14 cellular contexts compared by ENCODE assay signal in genomic region chr11:7639643-7640025, GRCh38. TPM values are rescaled to one million over a fixed set of nuclear protein-coding genes. Genes with fewer than 3 reads are reported as not detected.
A peak's percentile ranks its signal among the peaks of the same experiment; 100 is the strongest.
DNase-seq lines count a peak whose midpoint lies in the region; ATAC-seq, FAIRE-seq and TF ChIP-seq lines count a peak whose summit lies in the region.
"Had no signal": no experiment of that assay in that cellular context is flagged by ENCODE, and none has a peak within 500 bp of the region (broad histone marks: within the 10 kb centered on the region; RNA-seq: fewer than 3 reads in every experiment).

No MANE protein-coding gene starts in this region.

- H3K27ac Mint-ChIP-seq in GM23338, result no peak overlapping the region
- H3K27ac Mint-ChIP-seq in T-helper 17 cell, result no peak overlapping the region
- H3K27ac Mint-ChIP-seq: activated CD8-positive, alpha-beta T cell treated with anti-CD3 and anti-CD28 coated beads, Interleukin-2, amount 10 ng/mL, durations not matched to agents 7 days and 5 days had no signal

- ATAC-seq in GM23338, result peak; percentile 40; the same call in 2 of the 3 replicates
- ATAC-seq in T-helper 17 cell, result no peak
- ATAC-seq: activated CD8-positive, alpha-beta T cell treated with anti-CD3 and anti-CD28 coated beads, Interleukin-2, amount 10 ng/mL, durations not matched to agents 7 days and 5 days had no signal

- peaks cover 7% of the 10 kb centered on the region for H3K36me3 Mint-ChIP-seq in GM23338 (ENCODE audit: low read depth)
- H3K36me3 Mint-ChIP-seq in T-helper 17 cell (ENCODE audit: low read depth), result peaks cover 32% of the 10 kb centered on the region

- no peaks in the 10 kb centered on the region for H3K4me1 ChIP-seq in GM23338 (ENCODE audit: insufficient read depth)
- peaks cover 29% of the 10 kb centered on the region for H3K4me1 ChIP-seq in Karpas-422 (ENCODE audit: low read length)
- peaks cover 0 to 11% of the 10 kb centered on the region in 2 donors for H3K4me1 ChIP-seq in right atrium auricular region

- no peak for FAIRE-seq in bronchial epithelial cell (lab: Jason Lieb, UNC)
- FAIRE-seq: frontal cortex, RCC 7860 had no signal

- H2AFZ ChIP-seq in GM23338 (no peak overlapping the region), Karpas-422 (ENCODE audit: low read length) (no peak overlapping the region)

- H3K9me2 ChIP-seq in GM23338 (ENCODE audit: insufficient read depth) (peaks cover 6% of the 10 kb centered on the region; the same call in 1 of the 2 replicates), Karpas-422 (replicated peaks; ENCODE audit: insufficient read depth, low read length) (no peaks in the 10 kb centered on the region)

- H3K4me3 ChIP-seq in GM23338 (no peak overlapping the region), Karpas-422 (ENCODE audit: low read length) (no peak overlapping the region), bronchial epithelial cell (ENCODE audit: low read depth, low read length) (no peak overlapping the region), right atrium auricular region (no peak overlapping the region)

- H3K4me3 Mint-ChIP-seq in GM23338 (no peak overlapping the region), T-helper 17 cell (no peak overlapping the region)
- H3K4me3 Mint-ChIP-seq: activated CD8-positive, alpha-beta T cell treated with anti-CD3 and anti-CD28 coated beads, Interleukin-2, amount 10 ng/mL, durations not matched to agents 7 days and 5 days had no signal

- no peaks in the 10 kb centered on the region for H3F3A ChIP-seq in GM23338 (replicated peaks; ENCODE audit: low read depth)

- H3K9me3 Mint-ChIP-seq in GM23338, result no peaks in the 10 kb centered on the region

- TF ChIP-seq CTCF in GM23338 (conservative IDR thresholded peaks at IDR 0.05; ENCODE audit: low read depth in 2 of 2), result no peak
- no peak for TF ChIP-seq CTCF in bronchial epithelial cell (IDR thresholded peaks at IDR 0.05; ENCODE audit: insufficient read depth, low read length, severe bottlenecking)
- TF ChIP-seq CTCF in right atrium auricular region (IDR thresholded peaks at IDR 0.05), result no peak

- DNase-seq in GM23338 (ENCODE audit: low spot score) (no peak), Karpas-422 (no peak), bronchial epithelial cell (ENCODE audit: low read depth) (peak; percentile 38), mucosa of gallbladder (ENCODE audit: low spot score) (peak; percentile 86), GDM1 (lab: John Stamatoyannopoulos, UW) (no peak), T-helper 17 cell (no peak), right atrium auricular region (ENCODE audit: low spot score) (no peak), anterior cingulate cortex (lab: John Stamatoyannopoulos, UW) (no peak)
- DNase-seq: activated CD8-positive, alpha-beta T cell treated with anti-CD3 and anti-CD28 coated beads, Interleukin-2, amount 10 ng/mL, durations not matched to agents 7 days and 5 days; BE2C; GOT3; retina had no signal

- peaks cover 4% of the 10 kb centered on the region for H3K27me3 Mint-ChIP-seq in GM23338 (ENCODE audit: insufficient read depth, low read depth, poor library complexity)
- no peaks in the 10 kb centered on the region for H3K27me3 Mint-ChIP-seq in T-helper 17 cell

- H3K4me2 ChIP-seq in GM23338 (no peak overlapping the region), Karpas-422 (ENCODE audit: low read depth, low read length, poor library complexity, severe bottlenecking) (peak overlapping the region; percentile 33)

- H3K9me3 ChIP-seq in Karpas-422 (ENCODE audit: low read length) (no peaks in the 10 kb centered on the region), T-helper 17 cell (ENCODE audit: control insufficient read depth, low read length, poor library complexity, severe bottlenecking) (no peaks in the 10 kb centered on the region), right atrium auricular region (no peaks in the 10 kb centered on the region)
- H3K9me3 ChIP-seq: BE2C had no signal

- no peaks in the 10 kb centered on the region for H3K79me2 ChIP-seq in GM23338 (replicated peaks; ENCODE audit: insufficient read depth)
- no peaks in the 10 kb centered on the region for H3K79me2 ChIP-seq in Karpas-422 (ENCODE audit: low read length)

- H4K20me1 ChIP-seq in GM23338 (replicated peaks; ENCODE audit: insufficient read depth) (no peaks in the 10 kb centered on the region), Karpas-422 (ENCODE audit: insufficient read depth, low read depth, low read length) (no peaks in the 10 kb centered on the region)

- H3K4me1 Mint-ChIP-seq in GM23338 (peaks cover 36% of the 10 kb centered on the region), T-helper 17 cell (peaks cover 10% of the 10 kb centered on the region)

- no peaks in the 10 kb centered on the region for H3K27me3 ChIP-seq in GM23338 (ENCODE audit: insufficient read depth)
- no peaks in the 10 kb centered on the region for H3K27me3 ChIP-seq in Karpas-422 (ENCODE audit: low read length)
- no peaks in the 10 kb centered on the region for H3K27me3 ChIP-seq in bronchial epithelial cell (ENCODE audit: control insufficient read depth, insufficient read depth, low read length)
- H3K27me3 ChIP-seq in right atrium auricular region, result no peaks in the 10 kb centered on the region
- H3K27me3 ChIP-seq: BE2C had no signal

- H3K9ac ChIP-seq in Karpas-422 (ENCODE audit: low read length), result peak overlapping the region; percentile 18; the same call in 1 of the 2 replicates

- H3K27ac ChIP-seq in GM23338 (ENCODE audit: low read depth), result no peak overlapping the region
- peak overlapping the region; percentile 70 for H3K27ac ChIP-seq in Karpas-422 (ENCODE audit: low read length)
- H3K27ac ChIP-seq in right atrium auricular region, result no peak overlapping the region

- H3K36me3 ChIP-seq in GM23338 (ENCODE audit: insufficient read depth), result no peaks in the 10 kb centered on the region
- H3K36me3 ChIP-seq in Karpas-422 (ENCODE audit: insufficient read depth, low read length), result no peaks in the 10 kb centered on the region
- H3K36me3 ChIP-seq in bronchial epithelial cell (ENCODE audit: control insufficient read depth, insufficient read depth, low read length), result peaks cover 7% of the 10 kb centered on the region
- H3K36me3 ChIP-seq in right atrium auricular region, result peaks cover 44% of the 10 kb centered on the region
- H3K36me3 ChIP-seq: BE2C had no signal

TF ChIP-seq in GM23338, 12 proteins besides CTCF, POLR2A, EP300 and RAD21 (continues in another document):
- no peak for TF ChIP-seq JUNB (IDR thresholded peaks at IDR 0.05; ENCODE audit: unreplicated experiment)

RNA-seq across cellular contexts. Expression of gene CYB5R2, which starts 33.7 kb away (rescaled TPM):
- 30.3 and 40.9 TPM in 2 replicates for total RNA-seq in GM23338 (2014; rRNA removed; shearing (Covaris generic))
- polyA plus RNA-seq in GM23338 (2016; fragmentation: Nextera tagmentation; extraction: Ambion mirVana), result 48.9 and 56.2 TPM in 2 replicates
- not detected in 2 replicates for total RNA-seq in Karpas-422 (2014; rRNA removed; shearing (Covaris generic); ENCODE audit: low replicate concordance)
- 12.1 and 16.4 TPM in 2 replicates for total RNA-seq in bronchial epithelial cell
- total RNA-seq in mucosa of gallbladder, result 8.1 TPM
- under 1 TPM in 1 of 2 donors, not detected in 1; 0.20 TPM for total RNA-seq in T-helper 17 cell
- total RNA-seq in right atrium auricular region, result 1 to 10 TPM; 1.5 to 4.0 TPM

Comparison
In these comparisons a context has a peak if more than half of its experiments do, and no peak if none do; other contexts are left out.
1. DNase-seq: peak in bronchial epithelial cell (single experiment) and mucosa of gallbladder (single experiment); none in GM23338 (single experiment), Karpas-422 (single experiment), GDM1 (single experiment), T-helper 17 cell (0 of 3), right atrium auricular region (single experiment) and anterior cingulate cortex (0 of 58).